ENCODE assay signal across 11 cellular contexts in genomic region chr1:200226268-200226968, GRCh38.
DNase-seq lines count a peak whose midpoint lies in the region; ATAC-seq lines count a peak whose summit lies in the region.
"Had no signal": no experiment of that assay in that cellular context is flagged by ENCODE, and none has a peak within 500 bp of the region (broad histone marks: within the 10 kb centered on the region; RNA-seq: fewer than 3 reads in every experiment).

No MANE protein-coding gene starts in this region.

- POLR2A ChIA-PET in activated CD8-positive, alpha-beta T cell treated with anti-CD3 and anti-CD28 coated beads, Interleukin-2, amount 10 ng/mL, durations not matched to agents 7 days and 5 days (lab: Charles Lee) = no interaction called here

- peaks cover 30% of the 10 kb centered on the region for H3K4me1 ChIP-seq in iPS-18a (ENCODE audit: control insufficient read depth, low read depth, low read length)

- peak; percentile 53 for ATAC-seq in activated CD8-positive, alpha-beta memory T cell treated with anti-CD3 and anti-CD28 coated beads, Interleukin-2, amount 10 ng/mL, durations not matched to agents 7 days and 5 days
- peak; percentile 57 for ATAC-seq in activated CD8-positive, alpha-beta T cell treated with anti-CD3 and anti-CD28 coated beads, Interleukin-2, amount 10 ng/mL, durations not matched to agents 7 days and 5 days
- ATAC-seq in HG02678 (IDR thresholded peaks at IDR 0.05; ENCODE audit: unreplicated experiment) = no peak

- peaks cover 19% of the 10 kb centered on the region for H3K4me1 Mint-ChIP-seq in activated CD8-positive, alpha-beta memory T cell treated with anti-CD3 and anti-CD28 coated beads, Interleukin-2, amount 10 ng/mL, durations not matched to agents 7 days and 5 days
- peaks cover 19% of the 10 kb centered on the region for H3K4me1 Mint-ChIP-seq in activated CD8-positive, alpha-beta T cell treated with anti-CD3 and anti-CD28 coated beads, Interleukin-2, amount 10 ng/mL, durations not matched to agents 7 days and 5 days (ENCODE audit: low read depth)
- peaks cover 18% of the 10 kb centered on the region for H3K4me1 Mint-ChIP-seq in stimulated activated naive CD8-positive, alpha-beta T cell treated with anti-CD3 and anti-CD28 coated beads, Interleukin-15, Interleukin-2, amounts not matched to agents 100 ng/mL and 50 ng/mL, for 24 hours (ENCODE audit: low read depth)

- H3K9me3 Mint-ChIP-seq in activated CD8-positive, alpha-beta memory T cell treated with anti-CD3 and anti-CD28 coated beads, Interleukin-2, amount 10 ng/mL, durations not matched to agents 7 days and 5 days (ENCODE audit: low read depth) = no peaks in the 10 kb centered on the region
- no peaks in the 10 kb centered on the region for H3K9me3 Mint-ChIP-seq in activated CD8-positive, alpha-beta T cell treated with anti-CD3 and anti-CD28 coated beads, Interleukin-2, amount 10 ng/mL, durations not matched to agents 7 days and 5 days (ENCODE audit: insufficient read depth)
- no peaks in the 10 kb centered on the region for H3K9me3 Mint-ChIP-seq in stimulated activated naive CD8-positive, alpha-beta T cell treated with anti-CD3 and anti-CD28 coated beads, Interleukin-15, Interleukin-2, amounts not matched to agents 100 ng/mL and 50 ng/mL, for 24 hours

- DNase-seq in activated CD8-positive, alpha-beta memory T cell treated with anti-CD3 and anti-CD28 coated beads, Interleukin-2, amount 10 ng/mL, durations not matched to agents 7 days and 5 days = peak; percentile 53
- no peak for DNase-seq in activated CD8-positive, alpha-beta memory T cell treated with anti-CD3 and anti-CD28 coated beads, Interleukin-2, amount 50 U/mL, for 48 hours
- DNase-seq in activated CD8-positive, alpha-beta T cell treated with anti-CD3 and anti-CD28 coated beads, Interleukin-2, amount 10 ng/mL, durations not matched to agents 7 days and 5 days = peak; percentile 29
- DNase-seq in nucleus accumbens (lab: John Stamatoyannopoulos, UW) (no peak), NCI-H1694 (lab: John Stamatoyannopoulos, UW) (no peak)
- DNase-seq: NCI-H1694 treated with DMSO at 0.1 percent for 48 hours, T1000 had no signal

- CTCF ChIA-PET in activated CD8-positive, alpha-beta memory T cell treated with anti-CD3 and anti-CD28 coated beads, Interleukin-2, amount 10 ng/mL, durations not matched to agents 7 days and 5 days (lab: Charles Lee) = no interaction called here
- CTCF ChIA-PET in activated CD8-positive, alpha-beta T cell treated with anti-CD3 and anti-CD28 coated beads, Interleukin-2, amount 10 ng/mL, durations not matched to agents 7 days and 5 days (lab: Charles Lee) = interaction anchor here (0.7 kb wide), 1 partner anchor 1867 kb away, joined by 4 read pairs; no protein-coding TSS in a partner anchor

- H3K27me3 Mint-ChIP-seq in activated CD8-positive, alpha-beta memory T cell treated with anti-CD3 and anti-CD28 coated beads, Interleukin-2, amount 10 ng/mL, durations not matched to agents 7 days and 5 days = peaks cover 59% of the 10 kb centered on the region
- peaks cover 18% of the 10 kb centered on the region for H3K27me3 Mint-ChIP-seq in activated CD8-positive, alpha-beta T cell treated with anti-CD3 and anti-CD28 coated beads, Interleukin-2, amount 10 ng/mL, durations not matched to agents 7 days and 5 days (ENCODE audit: low read depth)
- peaks cover 20% of the 10 kb centered on the region for H3K27me3 Mint-ChIP-seq in stimulated activated naive CD8-positive, alpha-beta T cell treated with anti-CD3 and anti-CD28 coated beads, Interleukin-15, Interleukin-2, amounts not matched to agents 100 ng/mL and 50 ng/mL, for 24 hours

- no peak overlapping the region for H3K4me3 Mint-ChIP-seq in activated CD8-positive, alpha-beta memory T cell treated with anti-CD3 and anti-CD28 coated beads, Interleukin-2, amount 10 ng/mL, durations not matched to agents 7 days and 5 days
- no peak overlapping the region for H3K4me3 Mint-ChIP-seq in activated CD8-positive, alpha-beta T cell treated with anti-CD3 and anti-CD28 coated beads, Interleukin-2, amount 10 ng/mL, durations not matched to agents 7 days and 5 days
- peak overlapping the region; percentile 23 for H3K4me3 Mint-ChIP-seq in stimulated activated naive CD8-positive, alpha-beta T cell treated with anti-CD3 and anti-CD28 coated beads, Interleukin-15, Interleukin-2, amounts not matched to agents 100 ng/mL and 50 ng/mL, for 24 hours

- no peaks in the 10 kb centered on the region for H3K27me3 ChIP-seq in iPS-18a (ENCODE audit: control insufficient read depth, insufficient read depth, low read length)

- H3K36me3 Mint-ChIP-seq in activated CD8-positive, alpha-beta memory T cell treated with anti-CD3 and anti-CD28 coated beads, Interleukin-2, amount 10 ng/mL, durations not matched to agents 7 days and 5 days = no peaks in the 10 kb centered on the region
- H3K36me3 Mint-ChIP-seq in activated CD8-positive, alpha-beta T cell treated with anti-CD3 and anti-CD28 coated beads, Interleukin-2, amount 10 ng/mL, durations not matched to agents 7 days and 5 days (ENCODE audit: low read depth) = no peaks in the 10 kb centered on the region
- H3K36me3 Mint-ChIP-seq in stimulated activated naive CD8-positive, alpha-beta T cell treated with anti-CD3 and anti-CD28 coated beads, Interleukin-15, Interleukin-2, amounts not matched to agents 100 ng/mL and 50 ng/mL, for 24 hours (ENCODE audit: low read depth) = no peaks in the 10 kb centered on the region

- no peak overlapping the region for H3K27ac Mint-ChIP-seq in activated CD8-positive, alpha-beta memory T cell treated with anti-CD3 and anti-CD28 coated beads, Interleukin-2, amount 10 ng/mL, durations not matched to agents 7 days and 5 days
- H3K27ac Mint-ChIP-seq in activated CD8-positive, alpha-beta T cell treated with anti-CD3 and anti-CD28 coated beads, Interleukin-2, amount 10 ng/mL, durations not matched to agents 7 days and 5 days = no peak overlapping the region
- peak overlapping the region; percentile 10 for H3K27ac Mint-ChIP-seq in stimulated activated naive CD8-positive, alpha-beta T cell treated with anti-CD3 and anti-CD28 coated beads, Interleukin-15, Interleukin-2, amounts not matched to agents 100 ng/mL and 50 ng/mL, for 24 hours

- H3K9me3 ChIP-seq in iPS-18a (ENCODE audit: control insufficient read depth, low read depth, low read length) = no peaks in the 10 kb centered on the region

- no peaks in the 10 kb centered on the region for H3K36me3 ChIP-seq in iPS-18a (ENCODE audit: control insufficient read depth, low read depth, low read length)

- H3K27ac ChIP-seq in iPS-18a (ENCODE audit: low read length) = peak overlapping the region; percentile 35

- H3K9ac ChIP-seq in iPS-18a (ENCODE audit: low read length) = peak overlapping the region; percentile 40

- H3K4me3 ChIP-seq in iPS-18a (ENCODE audit: low read length) = peak overlapping the region; percentile 29
- H3K4me3 ChIP-seq: skin epidermis had no signal

Comparison
In these comparisons a context has a peak if more than half of its experiments do, and no peak if none do; other contexts are left out.
1. DNase-seq: peak in activated CD8-positive, alpha-beta memory T cell treated with anti-CD3 and anti-CD28 coated beads, Interleukin-2, amount 10 ng/mL, durations not matched to agents 7 days and 5 days (single experiment) and activated CD8-positive, alpha-beta T cell treated with anti-CD3 and anti-CD28 coated beads, Interleukin-2, amount 10 ng/mL, durations not matched to agents 7 days and 5 days (single experiment); none in activated CD8-positive, alpha-beta memory T cell treated with anti-CD3 and anti-CD28 coated beads, Interleukin-2, amount 50 U/mL, for 48 hours (single experiment), nucleus accumbens (0 of 56) and NCI-H1694 (single experiment).